Comparison of ENCODE assay signal across 21 cellular contexts in the genomic region with DNA sequence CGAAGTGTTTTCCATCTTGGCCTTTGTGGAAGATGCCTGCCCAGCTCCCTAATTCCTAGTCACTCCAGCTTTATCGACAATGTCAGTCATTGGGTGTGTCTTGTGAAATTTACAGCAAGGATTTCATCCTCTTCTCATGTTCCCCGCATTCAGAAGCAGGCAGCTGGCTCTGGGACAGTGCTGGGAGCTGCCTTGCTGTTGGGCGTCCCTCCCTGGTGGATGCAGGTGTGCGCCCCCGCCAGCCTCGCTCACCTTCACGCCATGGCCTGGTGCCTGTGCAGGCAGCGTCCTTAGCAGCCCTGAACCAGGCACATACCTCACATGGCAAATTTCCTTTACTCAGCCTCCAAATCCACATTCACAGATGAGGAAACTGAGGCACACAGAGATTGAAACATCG. TPM values are rescaled to one million over a fixed set of nuclear protein-coding genes. Genes with fewer than 3 reads are reported as not detected.
DNase-seq lines count a peak whose midpoint lies in the region; ATAC-seq, FAIRE-seq and TF ChIP-seq lines count a peak whose summit lies in the region.
"Had no signal": no experiment of that assay in that cellular context is flagged by ENCODE, and none has a peak within 500 bp of the region (broad histone marks: within the 10 kb centered on the region; RNA-seq: fewer than 3 reads in every experiment).

No MANE protein-coding gene starts in this region.

- POLR2A ChIA-PET in MCF 10A (lab: Yijun Ruan, JAX): interaction anchor here (0.6 to 1.1 kb wide), 2 partner anchors 32 to 307 kb away, joined by 3 to 4 read pairs; no protein-coding TSS in a partner anchor

- H3F3A ChIP-seq in neural progenitor cell (ENCODE audit: low read depth): peaks cover 2% of the 10 kb centered on the region

- no peaks in the 10 kb centered on the region for H3K27me3 ChIP-seq in mammary epithelial cell (ENCODE audit: insufficient read depth, low read length)
- no peaks in the 10 kb centered on the region for H3K27me3 ChIP-seq in neural progenitor cell
- H3K27me3 ChIP-seq: stomach had no signal

- no peak overlapping the region for H3K9ac ChIP-seq in mammary epithelial cell (ENCODE audit: insufficient read depth, low read length)
- H3K9ac ChIP-seq in neural progenitor cell: no peak overlapping the region

- H3K4me1 ChIP-seq in mammary epithelial cell (ENCODE audit: insufficient read depth, low read length): peaks cover 6% of the 10 kb centered on the region
- peaks cover 16% of the 10 kb centered on the region for H3K4me1 ChIP-seq in neural progenitor cell

- no peak overlapping the region for H3K27ac ChIP-seq in mammary epithelial cell (ENCODE audit: insufficient read depth, low read depth, low read length)
- no peak overlapping the region for H3K27ac ChIP-seq in neural progenitor cell

- in situ Hi-C loops in mammary epithelial cell (cut with MboI; ENCODE audit: low sequenced_read_pairs in 2 of 2): no loop called here

- no peaks in the 10 kb centered on the region for H3K9me3 ChIP-seq in mammary epithelial cell (replicated peaks; ENCODE audit: insufficient read depth, low read length)
- H3K9me3 ChIP-seq in neural progenitor cell (ENCODE audit: low read depth): no peaks in the 10 kb centered on the region

- H3K4me2 ChIP-seq in mammary epithelial cell (ENCODE audit: insufficient read depth, low read depth, low read length) (no peak overlapping the region), neural progenitor cell (no peak overlapping the region)

- CTCF ChIA-PET in MCF 10A (lab: Yijun Ruan, JAX) (interaction anchor here (1.1 kb wide), 1 partner anchor 18 kb away, joined by 4 read pairs; no protein-coding TSS in a partner anchor), mammary epithelial cell (lab: Charles Lee; ENCODE audit: low non-redundant PET) (no interaction called here)

- DNase-seq in MCF 10A (ENCODE audit: unreplicated experiment) (no peak), mammary epithelial cell (no peak), endothelial cell (ENCODE audit: low spot score) (no peak), neural progenitor cell (ENCODE audit: low spot score) (no peak), urothelium cell line (ENCODE audit: low spot score) (no peak)
- DNase-seq: activated CD4-positive, alpha-beta T cell treated with anti-CD3 and anti-CD28 coated beads, Interleukin-2, amount 50 U/mL, for 1 hour; activated CD8-positive, alpha-beta memory T cell treated with anti-CD3 and anti-CD28 coated beads, Interleukin-2, amount 50 U/mL, for 4 hours; activated gamma-delta T cell treated with Interleukin-2 at 50 U/mL for 16 hours; amniotic stem cell; HCEC 1CT; hippocampal formation; MM.1S; NCI-H146; NCI-H2171; stimulated activated CD4-positive, alpha-beta T cell treated with anti-CD3 and anti-CD28 coated beads, Interleukin-4, amount 100 ng/mL, for 4 hours; stomach had no signal

- peaks cover 6% of the 10 kb centered on the region for H3K4me1 Mint-ChIP-seq in MCF 10A (ENCODE audit: insufficient read depth, unreplicated experiment)
- peaks cover 47% of the 10 kb centered on the region for H3K4me1 Mint-ChIP-seq in endothelial cell (ENCODE audit: unreplicated experiment)
- H3K4me1 Mint-ChIP-seq in neural progenitor cell: peaks cover 55% of the 10 kb centered on the region
- H3K4me1 Mint-ChIP-seq: B cell had no signal

- no peak overlapping the region for H3K4me3 Mint-ChIP-seq in MCF 10A (ENCODE audit: unreplicated experiment)
- H3K4me3 Mint-ChIP-seq in endothelial cell (ENCODE audit: unreplicated experiment): no peak overlapping the region
- H3K4me3 Mint-ChIP-seq in neural progenitor cell: peak overlapping the region; percentile 10
- H3K4me3 Mint-ChIP-seq: B cell; T-helper 1 cell treated with Interleukin-12 subunit alpha and Interleukin-12 subunit beta and Interleukin-4 antibody, amounts not matched to agents 30 μg/mL and 1 μg/mL, for 36 hours had no signal

- H3K36me3 Mint-ChIP-seq in MCF 10A (ENCODE audit: insufficient read depth, unreplicated experiment) (peaks cover 39% of the 10 kb centered on the region), endothelial cell (ENCODE audit: low read depth, unreplicated experiment) (peaks cover 43% of the 10 kb centered on the region), neural progenitor cell (peaks cover 27% of the 10 kb centered on the region)

- peak overlapping the region; percentile 61 for H3K27ac Mint-ChIP-seq in MCF 10A (ENCODE audit: low read depth, unreplicated experiment)
- peak overlapping the region; percentile 97 for H3K27ac Mint-ChIP-seq in endothelial cell (ENCODE audit: unreplicated experiment)
- H3K27ac Mint-ChIP-seq in neural progenitor cell: peak overlapping the region; percentile 21
- H3K27ac Mint-ChIP-seq: B cell; T-helper 1 cell treated with Interleukin-12 subunit alpha and Interleukin-12 subunit beta and Interleukin-4 antibody, amounts not matched to agents 30 μg/mL and 1 μg/mL, for 36 hours had no signal

- dilution Hi-C loops in mammary epithelial cell (cut with HindIII; ENCODE audit: low sequenced_read_pairs): no loop called here

- no peaks in the 10 kb centered on the region for H4K20me1 ChIP-seq in mammary epithelial cell (ENCODE audit: insufficient read depth, low read length)
- H4K20me1 ChIP-seq in neural progenitor cell (ENCODE audit: low read depth): peaks cover 37% of the 10 kb centered on the region

- no peak overlapping the region for H2AFZ ChIP-seq in mammary epithelial cell (ENCODE audit: low read depth, low read length)
- no peak overlapping the region for H2AFZ ChIP-seq in neural progenitor cell (replicated peaks)

- ATAC-seq in GM21515 (IDR thresholded peaks at IDR 0.05; ENCODE audit: unreplicated experiment): no peak
- ATAC-seq in HG03571 (IDR thresholded peaks at IDR 0.05; ENCODE audit: unreplicated experiment): no peak
- ATAC-seq in HG03457 (IDR thresholded peaks at IDR 0.05; ENCODE audit: unreplicated experiment): no peak

- no peaks in the 10 kb centered on the region for H3K9me3 Mint-ChIP-seq in MCF 10A (ENCODE audit: unreplicated experiment)
- H3K9me3 Mint-ChIP-seq in endothelial cell (ENCODE audit: unreplicated experiment): no peaks in the 10 kb centered on the region
- H3K9me3 Mint-ChIP-seq in neural progenitor cell: peaks cover 16% of the 10 kb centered on the region

- intact Hi-C loops in MCF 10A (cut with micrococcal nuclease): no loop called here
- intact Hi-C loops in mammary epithelial cell (cut with micrococcal nuclease): no loop called here

- H3K4me3 ChIP-seq in mammary epithelial cell (replicated peaks in 1 of 3; ENCODE audit: insufficient read depth in 1 of 3, low read depth in 2 of 3, low read length in 3 of 3): no peak overlapping the region
- H3K4me3 ChIP-seq in neural progenitor cell: no peak overlapping the region
- H3K4me3 ChIP-seq: stomach had no signal

- H3K27me3 Mint-ChIP-seq in MCF 10A (ENCODE audit: insufficient read depth, unreplicated experiment): no peaks in the 10 kb centered on the region
- peaks cover 14% of the 10 kb centered on the region for H3K27me3 Mint-ChIP-seq in endothelial cell (ENCODE audit: unreplicated experiment)
- peaks cover 14% of the 10 kb centered on the region for H3K27me3 Mint-ChIP-seq in neural progenitor cell (ENCODE audit: insufficient read depth, low read depth)
- H3K27me3 Mint-ChIP-seq: B cell had no signal

- BruUV-seq in MCF 10A (replicated peaks; lab: Mats Ljungman, UMichigan): no TSS peak
- no TSS peak for BruUV-seq in mammary epithelial cell (replicated peaks; lab: Mats Ljungman, UMichigan)

- 95% methylated on average over 10 of the region's 10 CpGs for WGBS in mammary epithelial cell (ENCODE audit: low coverage, missing lambda C conversion rate)

- peak; percentile 82 for FAIRE-seq in urothelium cell line (lab: Jason Lieb, UNC)

- H3K79me2 ChIP-seq in mammary epithelial cell (ENCODE audit: insufficient read depth, low read length): peaks cover 63% of the 10 kb centered on the region
- H3K79me2 ChIP-seq in neural progenitor cell (ENCODE audit: low read depth): peaks cover 31% of the 10 kb centered on the region

- no peaks in the 10 kb centered on the region for H3K36me3 ChIP-seq in mammary epithelial cell (ENCODE audit: insufficient read depth, low read length)
- H3K36me3 ChIP-seq in neural progenitor cell: no peaks in the 10 kb centered on the region

- TF ChIP-seq CTCF in MCF 10A (IDR thresholded peaks at IDR 0.05; ENCODE audit: unreplicated experiment): no peak
- no peak for TF ChIP-seq CTCF in mammary epithelial cell (conservative IDR thresholded peaks at IDR 0.05 in 1 of 2, IDR thresholded peaks at IDR 0.05 in 1 of 2; ENCODE audit: extremely low read depth in 1 of 2, insufficient read depth in 1 of 2, low read depth in 1 of 2, low read length in 2 of 2)
- no peak for TF ChIP-seq CTCF in endothelial cell (IDR thresholded peaks at IDR 0.05; ENCODE audit: unreplicated experiment)
- no peak for TF ChIP-seq CTCF in neural progenitor cell (IDR thresholded peaks at IDR 0.05)

RNA-seq across cellular contexts. Expression of a gene that starts 39.7 kb away (rescaled TPM):
- total RNA-seq in MCF 10A (2022) (77.1 and 100 TPM in 2 replicates), mammary epithelial cell (100 to 1,000 TPM in 1 of 2 donors, 10 to 100 TPM in 1; 57.8 to 115 TPM), endothelial cell (ENCODE audit: unreplicated experiment) (65.8 TPM), neural progenitor cell (ENCODE audit: low replicate concordance) (57.5 and 88.6 TPM in 2 replicates)
- polyA plus RNA-seq in mammary epithelial cell: 136 TPM
- 112 TPM for polyA minus RNA-seq in mammary epithelial cell

RNA-seq across cellular contexts. Expression of a gene that starts 54.4 kb away (rescaled TPM):
- total RNA-seq in MCF 10A (2022): 20.4 and 22.0 TPM in 2 replicates
- 10 to 100 TPM; 11.3 to 21.6 TPM for total RNA-seq in mammary epithelial cell
- polyA plus RNA-seq in mammary epithelial cell: 6.4 TPM
- 2.6 TPM for polyA minus RNA-seq in mammary epithelial cell
- total RNA-seq in endothelial cell (ENCODE audit: unreplicated experiment): 23.9 TPM
- total RNA-seq in neural progenitor cell (ENCODE audit: low replicate concordance): 17.4 and 23.8 TPM in 2 replicates

Comparison
In these comparisons a context has a peak if more than half of its experiments do, and no peak if none do; other contexts are left out.
1. H3K27ac Mint-ChIP-seq: peak in every context shown above with its lines; median percentile 97 in endothelial cell; 61 in MCF 10A; 21 in neural progenitor cell.